ENCODE assay signal across 16 cellular contexts in the genomic region with DNA sequence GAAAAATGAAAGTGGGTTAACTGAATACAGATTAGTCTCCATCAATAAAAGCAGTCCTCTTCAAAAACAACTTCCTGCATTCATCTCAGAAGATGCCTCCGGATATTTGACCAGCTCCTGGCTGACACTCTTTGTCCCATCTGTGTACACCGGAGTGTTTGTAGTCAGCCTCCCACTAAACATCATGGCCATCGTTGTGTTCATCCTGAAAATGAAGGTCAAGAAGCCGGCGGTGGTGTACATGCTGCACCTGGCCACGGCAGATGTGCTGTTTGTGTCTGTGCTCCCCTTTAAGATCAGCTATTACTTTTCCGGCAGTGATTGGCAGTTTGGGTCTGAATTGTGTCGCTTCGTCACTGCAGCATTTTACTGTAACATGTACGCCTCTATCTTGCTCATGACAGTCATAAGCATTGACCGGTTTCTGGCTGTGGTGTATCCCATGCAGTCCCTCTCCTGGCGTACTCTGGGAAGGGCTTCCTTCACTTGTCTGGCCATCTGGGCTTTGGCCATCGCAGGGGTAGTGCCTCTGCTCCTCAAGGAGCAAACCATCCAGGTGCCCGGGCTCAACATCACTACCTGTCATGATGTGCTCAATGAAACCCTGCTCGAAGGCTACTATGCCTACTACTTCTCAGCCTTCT. TPM values are rescaled to one million over a fixed set of nuclear protein-coding genes. Genes with fewer than 3 reads are reported as not detected.
DNase-seq lines count a peak whose midpoint lies in the region; ATAC-seq, FAIRE-seq and TF ChIP-seq lines count a peak whose summit lies in the region.
"Had no signal": no experiment of that assay in that cellular context is flagged by ENCODE, and none has a peak within 500 bp of the region (broad histone marks: within the 10 kb centered on the region; RNA-seq: fewer than 3 reads in every experiment).

No MANE protein-coding gene starts in this region.

- H3K9ac ChIP-seq in endothelial cell of umbilical vein (replicated peaks; ENCODE audit: extremely low read depth, insufficient read depth, low read length) = no peak overlapping the region
- H3K9ac ChIP-seq: parathyroid adenoma had no signal

- BruUV-seq in endothelial cell of umbilical vein (replicated peaks; lab: Mats Ljungman, UMichigan) = no TSS peak

- CTCF ChIA-PET in activated CD4-positive, alpha-beta memory T cell treated with anti-CD3 and anti-CD28 coated beads for 36 hours (lab: Charles Lee) = interaction anchor here (1.8 kb wide), 1 partner anchor 42 kb away, joined by 10 read pairs; no protein-coding TSS in a partner anchor
- CTCF ChIA-PET in endothelial cell of umbilical vein (lab: Charles Lee) = interaction anchor here (2.0 kb wide), 1 partner anchor 42 kb away, joined by 4 read pairs; no protein-coding TSS in a partner anchor
- CTCF ChIA-PET in RWPE1 (lab: Yijun Ruan, JAX) = interaction anchor here (0.6 kb wide), 1 partner anchor 749 kb away, joined by 3 read pairs; no protein-coding TSS in a partner anchor

- no peak for TF ChIP-seq POLR2A in endothelial cell of umbilical vein (IDR thresholded peaks at IDR 0.05; ENCODE audit: low read depth, low read length)

- H3K4me1 Mint-ChIP-seq in CD4-positive, CD25-positive, alpha-beta regulatory T cell = peaks cover 0 to 13% (median 5%) of the 10 kb centered on the region in 4 donors
- peaks cover 27% of the 10 kb centered on the region for H3K4me1 Mint-ChIP-seq in activated CD4-positive, alpha-beta memory T cell treated with anti-CD3 and anti-CD28 coated beads for 36 hours (ENCODE audit: low read depth)

- TF ChIP-seq CTCF in endothelial cell of umbilical vein (IDR thresholded peaks at IDR 0.05; ENCODE audit: extremely low read depth in 1 of 2, insufficient read depth in 1 of 2, low read depth in 1 of 2, low read length in 2 of 2) = no peak
- no peak for TF ChIP-seq CTCF in RWPE1 (conservative IDR thresholded peaks at IDR 0.05; ENCODE audit: low read depth)

- peaks cover 17% of the 10 kb centered on the region for H4K20me1 ChIP-seq in endothelial cell of umbilical vein (replicated peaks; ENCODE audit: control insufficient read depth, extremely low read depth, insufficient read depth, low read length)

- H3K36me3 Mint-ChIP-seq in CD4-positive, CD25-positive, alpha-beta regulatory T cell = peaks cover 7% of the 10 kb centered on the region
- peaks cover 23% of the 10 kb centered on the region for H3K36me3 Mint-ChIP-seq in activated CD4-positive, alpha-beta memory T cell treated with anti-CD3 and anti-CD28 coated beads for 36 hours

- H3K36me3 ChIP-seq in CD4-positive, CD25-positive, alpha-beta regulatory T cell (ENCODE audit: control insufficient read depth, insufficient read depth, low read length) = no peaks in the 10 kb centered on the region
- H3K36me3 ChIP-seq in endothelial cell of umbilical vein (ENCODE audit: control insufficient read depth in 2 of 2, extremely low read depth in 1 of 2, insufficient read depth in 2 of 2, low read length in 2 of 2) = peaks cover 34% of the 10 kb centered on the region in 2 experiments

- peak overlapping the region; percentile 11 to 44 (median 30) for H3K27ac Mint-ChIP-seq in CD4-positive, CD25-positive, alpha-beta regulatory T cell
- peak overlapping the region; percentile 86 for H3K27ac Mint-ChIP-seq in activated CD4-positive, alpha-beta memory T cell treated with anti-CD3 and anti-CD28 coated beads for 36 hours
- H3K27ac Mint-ChIP-seq: activated naive CD8-positive, alpha-beta T cell had no signal

- no peaks in the 10 kb centered on the region for H3K27me3 ChIP-seq in CD4-positive, CD25-positive, alpha-beta regulatory T cell (ENCODE audit: control insufficient read depth, insufficient read depth, low read length)
- no peaks in the 10 kb centered on the region for H3K27me3 ChIP-seq in endothelial cell of umbilical vein (ENCODE audit: control insufficient read depth in 2 of 2, insufficient read depth in 2 of 2, low read length in 2 of 2)
- H3K27me3 ChIP-seq: suprapubic skin had no signal

- no peak for DNase-seq in CD4-positive, CD25-positive, alpha-beta regulatory T cell
- peak; percentile 31 for DNase-seq in activated CD4-positive, alpha-beta memory T cell treated with anti-CD3 and anti-CD28 coated beads for 36 hours
- no peak for DNase-seq in endothelial cell of umbilical vein (ENCODE audit: low read depth, low spot score)
- no peak for DNase-seq in NCI-H146 treated with DMSO at 0.1 percent for 48 hours (lab: John Stamatoyannopoulos, UW; ENCODE audit: unreplicated experiment)
- no peak for DNase-seq in RWPE1 (ENCODE audit: low spot score)
- DNase-seq in cortex of kidney (lab: John Stamatoyannopoulos, UW) = no peak
- DNase-seq: caudate nucleus, NCI-H2029 treated with DMSO at 0.1 percent for 48 hours, NCI-H524 treated with DMSO at 0.1 percent for 48 hours had no signal

- H3K4me3 ChIP-seq in CD4-positive, CD25-positive, alpha-beta regulatory T cell (ENCODE audit: low read depth, low read length) = peak overlapping the region; percentile 18
- H3K4me3 ChIP-seq in endothelial cell of umbilical vein (replicated peaks in 1 of 3; ENCODE audit: insufficient read depth in 1 of 3, low read depth in 1 of 3, low read length in 3 of 3) = no peak overlapping the region
- H3K4me3 ChIP-seq: suprapubic skin had no signal

- POLR2A ChIA-PET in activated CD4-positive, alpha-beta memory T cell treated with anti-CD3 and anti-CD28 coated beads for 36 hours (lab: Charles Lee) = interaction anchor here (0.6 kb wide), 1 partner anchor 59 kb away, joined by 3 read pairs; no protein-coding TSS in a partner anchor
- POLR2A ChIA-PET in endothelial cell of umbilical vein (lab: Charles Lee) (no interaction called here), RWPE1 (lab: Yijun Ruan, JAX; ENCODE audit: low non-redundant PET) (no interaction called here)

- intact Hi-C loops in activated CD4-positive, alpha-beta memory T cell treated with anti-CD3 and anti-CD28 coated beads for 36 hours (cut with micrococcal nuclease) = no loop called here
- intact Hi-C loops in endothelial cell of umbilical vein (cut with micrococcal nuclease) = no loop called here

- H3K27me3 Mint-ChIP-seq in CD4-positive, CD25-positive, alpha-beta regulatory T cell = peaks cover 4% of the 10 kb centered on the region
- peaks cover 3% of the 10 kb centered on the region for H3K27me3 Mint-ChIP-seq in activated CD4-positive, alpha-beta memory T cell treated with anti-CD3 and anti-CD28 coated beads for 36 hours

- no peak for FAIRE-seq in endothelial cell of umbilical vein (lab: Jason Lieb, UNC)
- FAIRE-seq: islet of Langerhans had no signal

- dilution Hi-C loops in endothelial cell of umbilical vein (cut with MboI; ENCODE audit: extremely low pct_ligation_motif_present, low sequenced_read_pairs) = no loop called here

- no peak overlapping the region for H2AFZ ChIP-seq in endothelial cell of umbilical vein (ENCODE audit: low read depth, low read length)
- H2AFZ ChIP-seq: parathyroid adenoma had no signal

- peaks cover 7% of the 10 kb centered on the region for H3K4me1 ChIP-seq in CD4-positive, CD25-positive, alpha-beta regulatory T cell (ENCODE audit: control insufficient read depth, insufficient read depth, low read length, poor library complexity, severe bottlenecking)
- H3K4me1 ChIP-seq in endothelial cell of umbilical vein (ENCODE audit: control insufficient read depth, extremely low read depth, insufficient read depth, low read length) = peaks cover 8% of the 10 kb centered on the region

- H3K4me3 Mint-ChIP-seq in CD4-positive, CD25-positive, alpha-beta regulatory T cell = peak overlapping the region; percentile 34 to 65 (median 50)
- H3K4me3 Mint-ChIP-seq in activated CD4-positive, alpha-beta memory T cell treated with anti-CD3 and anti-CD28 coated beads for 36 hours = peak overlapping the region; percentile 46
- H3K4me3 Mint-ChIP-seq: activated naive CD8-positive, alpha-beta T cell had no signal

- peak in 1 of 2 donors; percentile 8 for ATAC-seq in CD4-positive, CD25-positive, alpha-beta regulatory T cell (ENCODE audit: low read depth in 2 of 2)
- ATAC-seq in GM18867 (IDR thresholded peaks at IDR 0.05; ENCODE audit: unreplicated experiment) (peak; percentile 25), HG03139 (IDR thresholded peaks at IDR 0.05; ENCODE audit: unreplicated experiment) (no peak)

- peaks cover 0 to 25% (median 10%) of the 10 kb centered on the region in 7 donors for H3K9me3 Mint-ChIP-seq in CD4-positive, CD25-positive, alpha-beta regulatory T cell
- peaks cover 21% of the 10 kb centered on the region for H3K9me3 Mint-ChIP-seq in activated CD4-positive, alpha-beta memory T cell treated with anti-CD3 and anti-CD28 coated beads for 36 hours

- peaks cover 67% of the 10 kb centered on the region for H3K79me2 ChIP-seq in endothelial cell of umbilical vein (ENCODE audit: control insufficient read depth, insufficient read depth, low read length)
- H3K79me2 ChIP-seq: parathyroid adenoma had no signal

- peaks cover 15 to 18% of the 10 kb centered on the region in 2 experiments for H3K9me3 ChIP-seq in CD4-positive, CD25-positive, alpha-beta regulatory T cell (ENCODE audit: control insufficient read depth in 2 of 2, low read length in 2 of 2)
- no peaks in the 10 kb centered on the region for H3K9me3 ChIP-seq in endothelial cell of umbilical vein (replicated peaks; ENCODE audit: control insufficient read depth, insufficient read depth, low read length)
- H3K9me3 ChIP-seq: suprapubic skin had no signal

- H3K4me2 ChIP-seq in endothelial cell of umbilical vein (ENCODE audit: insufficient read depth, low read length) = no peak overlapping the region

- no peaks in the 10 kb centered on the region for H3K9me1 ChIP-seq in endothelial cell of umbilical vein (replicated peaks; ENCODE audit: control insufficient read depth, extremely low read depth, insufficient read depth, low read length)

- H3K27ac ChIP-seq in CD4-positive, CD25-positive, alpha-beta regulatory T cell (ENCODE audit: insufficient read depth, low read length, poor library complexity, severe bottlenecking) = peak overlapping the region; percentile 56
- H3K27ac ChIP-seq in endothelial cell of umbilical vein (ENCODE audit: insufficient read depth, low read depth, low read length) (no peak overlapping the region), RWPE1 (no peak overlapping the region)
- H3K27ac ChIP-seq: epithelial cell of prostate, parathyroid adenoma, suprapubic skin had no signal

TF ChIP-seq in endothelial cell of umbilical vein, 7 proteins besides CTCF, POLR2A, EP300 and RAD21 (continues in another document):
- peak; percentile 19 for TF ChIP-seq POLR2AphosphoS5 (IDR thresholded peaks at IDR 0.05; ENCODE audit: insufficient read depth, low read depth, low read length)

RNA-seq across cellular contexts. Expression of gene F2R, which starts 16.6 kb away (rescaled TPM):
- 6.8 TPM for total RNA-seq in CD4-positive, CD25-positive, alpha-beta regulatory T cell
- polyA plus RNA-seq in CD4-positive, CD25-positive, alpha-beta regulatory T cell = 1 to 10 TPM; 2.1 to 2.8 (median 2.7) TPM
- 1 to 10 TPM; 6.5 to 6.8 TPM for total RNA-seq in activated CD4-positive, alpha-beta memory T cell treated with anti-CD3 and anti-CD28 coated beads for 36 hours
- 342 and 393 TPM in 2 replicates for total RNA-seq in endothelial cell of umbilical vein
- polyA plus RNA-seq in endothelial cell of umbilical vein = 599 and 624 TPM in 2 replicates
- 391 and 418 TPM in 2 replicates for polyA plus RNA-seq in endothelial cell of umbilical vein (2011; cell fraction: cytosol; rRNA removed)
- 160 and 208 TPM in 2 replicates for polyA plus RNA-seq in endothelial cell of umbilical vein (2011; cell fraction: nucleus; rRNA removed)
- polyA plus RNA-seq in endothelial cell of umbilical vein (2012) = 318 and 326 TPM in 2 replicates
- 963 and 1,052 TPM in 2 replicates for polyA minus RNA-seq in endothelial cell of umbilical vein
- 0.51 TPM for polyA minus RNA-seq in endothelial cell of umbilical vein (2011; cell fraction: cytosol; rRNA and poly(A)+ RNA removed)
- polyA minus RNA-seq in endothelial cell of umbilical vein (2011; cell fraction: nucleus; rRNA and poly(A)+ RNA removed) = 189 and 305 TPM in 2 replicates

Comparison
In these comparisons a context has a peak if more than half of its experiments do, and no peak if none do; other contexts are left out.
1. RNA of gene F2R, which starts 16.6 kb away (total RNA-seq): 342 to 393 TPM in endothelial cell of umbilical vein; 6.8 TPM in CD4-positive, CD25-positive, alpha-beta regulatory T cell (single experiment) and 6.5 to 6.8 TPM in activated CD4-positive, alpha-beta memory T cell treated with anti-CD3 and anti-CD28 coated beads for 36 hours; every median in the first group is over 10 times any median in the second.